1 cellular context compared by ENCODE assay signal in the genomic region with DNA sequence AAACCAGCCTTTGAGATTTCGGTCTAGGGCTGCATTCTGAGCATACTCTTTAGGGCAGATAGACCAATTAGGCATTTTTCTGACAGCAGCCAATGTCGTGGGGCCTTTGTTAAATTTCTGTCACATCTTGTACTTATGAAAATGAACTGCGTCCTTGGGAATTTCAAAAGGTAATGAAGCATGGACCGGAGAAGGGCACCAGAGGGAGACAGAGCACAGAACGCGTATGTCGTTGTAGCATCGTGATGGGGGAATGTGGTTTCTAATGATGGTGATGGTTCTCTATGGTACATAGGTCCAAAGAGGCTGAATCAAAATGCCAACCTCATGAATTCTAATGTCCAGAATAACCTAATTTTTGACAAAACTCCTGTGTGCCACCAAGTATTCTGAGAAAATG.
TF ChIP-seq lines count a peak whose summit lies in the region.

No MANE protein-coding gene starts in this region.

TF ChIP-seq in GM23338, 12 proteins besides CTCF, POLR2A, EP300 and RAD21 (continued from another document):
- TF ChIP-seq, protein P1, sequence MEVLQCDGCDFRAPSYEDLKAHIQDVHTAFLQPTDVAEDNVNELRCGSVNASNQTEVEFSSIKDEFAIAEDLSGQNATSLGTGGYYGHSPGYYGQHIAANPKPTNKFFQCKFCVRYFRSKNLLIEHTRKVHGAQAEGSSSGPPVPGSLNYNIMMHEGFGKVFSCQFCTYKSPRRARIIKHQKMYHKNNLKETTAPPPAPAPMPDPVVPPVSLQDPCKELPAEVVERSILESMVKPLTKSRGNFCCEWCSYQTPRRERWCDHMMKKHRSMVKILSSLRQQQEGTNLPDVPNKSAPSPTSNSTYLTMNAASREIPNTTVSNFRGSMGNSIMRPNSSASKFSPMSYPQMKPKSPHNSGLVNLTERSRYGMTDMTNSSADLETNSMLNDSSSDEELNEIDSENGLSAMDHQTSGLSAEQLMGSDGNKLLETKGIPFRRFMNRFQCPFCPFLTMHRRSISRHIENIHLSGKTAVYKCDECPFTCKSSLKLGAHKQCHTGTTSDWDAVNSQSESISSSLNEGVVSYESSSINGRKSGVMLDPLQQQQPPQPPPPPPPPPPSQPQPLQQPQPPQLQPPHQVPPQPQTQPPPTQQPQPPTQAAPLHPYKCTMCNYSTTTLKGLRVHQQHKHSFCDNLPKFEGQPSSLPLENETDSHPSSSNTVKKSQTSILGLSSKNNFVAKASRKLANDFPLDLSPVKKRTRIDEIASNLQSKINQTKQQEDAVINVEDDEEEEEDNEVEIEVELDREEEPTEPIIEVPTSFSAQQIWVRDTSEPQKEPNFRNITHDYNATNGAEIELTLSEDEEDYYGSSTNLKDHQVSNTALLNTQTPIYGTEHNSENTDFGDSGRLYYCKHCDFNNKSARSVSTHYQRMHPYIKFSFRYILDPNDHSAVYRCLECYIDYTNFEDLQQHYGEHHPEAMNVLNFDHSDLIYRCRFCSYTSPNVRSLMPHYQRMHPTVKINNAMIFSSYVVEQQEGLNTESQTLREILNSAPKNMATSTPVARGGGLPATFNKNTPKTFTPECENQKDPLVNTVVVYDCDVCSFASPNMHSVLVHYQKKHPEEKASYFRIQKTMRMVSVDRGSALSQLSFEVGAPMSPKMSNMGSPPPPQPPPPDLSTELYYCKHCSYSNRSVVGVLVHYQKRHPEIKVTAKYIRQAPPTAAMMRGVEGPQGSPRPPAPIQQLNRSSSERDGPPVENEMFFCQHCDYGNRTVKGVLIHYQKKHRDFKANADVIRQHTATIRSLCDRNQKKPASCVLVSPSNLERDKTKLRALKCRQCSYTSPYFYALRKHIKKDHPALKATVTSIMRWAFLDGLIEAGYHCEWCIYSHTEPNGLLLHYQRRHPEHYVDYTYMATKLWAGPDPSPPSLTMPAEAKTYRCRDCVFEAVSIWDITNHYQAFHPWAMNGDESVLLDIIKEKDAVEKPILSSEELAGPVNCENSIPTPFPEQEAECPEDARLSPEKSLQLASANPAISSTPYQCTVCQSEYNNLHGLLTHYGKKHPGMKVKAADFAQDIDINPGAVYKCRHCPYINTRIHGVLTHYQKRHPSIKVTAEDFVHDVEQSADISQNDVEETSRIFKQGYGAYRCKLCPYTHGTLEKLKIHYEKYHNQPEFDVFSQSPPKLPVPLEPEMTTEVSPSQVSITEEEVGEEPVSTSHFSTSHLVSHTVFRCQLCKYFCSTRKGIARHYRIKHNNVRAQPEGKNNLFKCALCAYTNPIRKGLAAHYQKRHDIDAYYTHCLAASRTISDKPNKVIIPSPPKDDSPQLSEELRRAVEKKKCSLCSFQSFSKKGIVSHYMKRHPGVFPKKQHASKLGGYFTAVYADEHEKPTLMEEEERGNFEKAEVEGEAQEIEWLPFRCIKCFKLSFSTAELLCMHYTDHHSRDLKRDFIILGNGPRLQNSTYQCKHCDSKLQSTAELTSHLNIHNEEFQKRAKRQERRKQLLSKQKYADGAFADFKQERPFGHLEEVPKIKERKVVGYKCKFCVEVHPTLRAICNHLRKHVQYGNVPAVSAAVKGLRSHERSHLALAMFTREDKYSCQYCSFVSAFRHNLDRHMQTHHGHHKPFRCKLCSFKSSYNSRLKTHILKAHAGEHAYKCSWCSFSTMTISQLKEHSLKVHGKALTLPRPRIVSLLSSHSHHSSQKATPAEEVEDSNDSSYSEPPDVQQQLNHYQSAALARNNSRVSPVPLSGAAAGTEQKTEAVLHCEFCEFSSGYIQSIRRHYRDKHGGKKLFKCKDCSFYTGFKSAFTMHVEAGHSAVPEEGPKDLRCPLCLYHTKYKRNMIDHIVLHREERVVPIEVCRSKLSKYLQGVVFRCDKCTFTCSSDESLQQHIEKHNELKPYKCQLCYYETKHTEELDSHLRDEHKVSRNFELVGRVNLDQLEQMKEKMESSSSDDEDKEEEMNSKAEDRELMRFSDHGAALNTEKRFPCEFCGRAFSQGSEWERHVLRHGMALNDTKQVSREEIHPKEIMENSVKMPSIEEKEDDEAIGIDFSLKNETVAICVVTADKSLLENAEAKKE (CRISPR knock-in tag; IDR thresholded peaks at IDR 0.05) = no peak
- TF ChIP-seq POLR2AphosphoS5 (IDR thresholded peaks at IDR 0.05; ENCODE audit: low read depth) = no peak
- TF ChIP-seq NANOG (IDR thresholded peaks at IDR 0.05; ENCODE audit: borderline replicate concordance) = no peak
- no peak for TF ChIP-seq CREB1 (CRISPR knock-in tag; IDR thresholded peaks at IDR 0.05; ENCODE audit: low read depth)
- no peak for TF ChIP-seq JUNB (IDR thresholded peaks at IDR 0.05; ENCODE audit: unreplicated experiment)
